ENCODE assay signal across 8 cellular contexts in genomic region chr5:36090033-36090432, GRCh38. TPM values are rescaled to one million over a fixed set of nuclear protein-coding genes. Genes with fewer than 3 reads are reported as not detected.
A peak's percentile ranks its signal among the peaks of the same experiment; 100 is the strongest.
DNase-seq lines count a peak whose midpoint lies in the region; ATAC-seq, FAIRE-seq and TF ChIP-seq lines count a peak whose summit lies in the region.

No MANE protein-coding gene starts in this region.

- H3K4me3 ChIP-seq in A549 = no peak overlapping the region
- no peak overlapping the region for H3K4me3 ChIP-seq in GM12875 (ENCODE audit: low read depth, low read length)
- no peak overlapping the region for H3K4me3 ChIP-seq in tibial artery

- H3K9me3 Mint-ChIP-seq in CD4-positive, alpha-beta T cell = peaks cover 8% of the 10 kb centered on the region

- TF ChIP-seq CTCF in A549 (IDR thresholded peaks at IDR 0.05) (no peak), GM12875 (IDR thresholded peaks at IDR 0.05; ENCODE audit: borderline replicate concordance, insufficient read depth, low read depth, low read length) (peak; percentile 56; the same call in 1 of the 2 replicates), tibial artery (IDR thresholded peaks at IDR 0.05) (no peak)
- TF ChIP-seq CTCF in CD4-positive, alpha-beta T cell (IDR thresholded peaks at IDR 0.05) = no peak

- H3K4me2 ChIP-seq in A549 = no peak overlapping the region

- H3K36me3 Mint-ChIP-seq in CD4-positive, alpha-beta T cell (ENCODE audit: low read depth) = no peaks in the 10 kb centered on the region

- peaks cover 5% of the 10 kb centered on the region for H3K27me3 ChIP-seq in CD4-positive, alpha-beta T cell (ENCODE audit: control insufficient read depth, insufficient read depth, low read length)
- no peaks in the 10 kb centered on the region for H3K27me3 ChIP-seq in tibial artery

- DNase-seq in A549 (ENCODE audit: low read depth in 1 of 2, low spot score in 1 of 2) (peak in 1 of 2 experiments; percentile 37), NCI-H69 (lab: John Stamatoyannopoulos, UW) (peak; percentile 64), erythroblast (lab: John Stamatoyannopoulos, UW) (peak; percentile 51 to 69), tibial artery (no peak)
- no peak for DNase-seq in activated effector memory CD4-positive, alpha-beta T cell treated with Interleukin-2 at 50 U/mL for 16 hours
- DNase-seq in CD4-positive, alpha-beta T cell = no peak

- H3K9me3 ChIP-seq in A549 = no peaks in the 10 kb centered on the region
- peaks cover 5% of the 10 kb centered on the region for H3K9me3 ChIP-seq in CD4-positive, alpha-beta T cell (ENCODE audit: control insufficient read depth, low read length)
- peaks cover 0 to 4% (median 3%) of the 10 kb centered on the region in 3 donors for H3K9me3 ChIP-seq in tibial artery

- no peak overlapping the region for H3K4me3 Mint-ChIP-seq in CD4-positive, alpha-beta T cell

- H3K27ac Mint-ChIP-seq in CD4-positive, alpha-beta T cell = no peak overlapping the region

- H3K4me1 Mint-ChIP-seq in CD4-positive, alpha-beta T cell (ENCODE audit: low read depth) = no peaks in the 10 kb centered on the region

- 0% methylated on average over 1 of the region's 1 CpG for WGBS in A549 (ENCODE audit: missing lambda C conversion rate)

- no peak for TF ChIP-seq EP300 in A549 (IDR thresholded peaks at IDR 0.05)

- H3K27me3 Mint-ChIP-seq in CD4-positive, alpha-beta T cell = peaks cover 18% of the 10 kb centered on the region

- intact Hi-C loops in CD4-positive, alpha-beta T cell (cut with DNase I, micrococcal nuclease) = no loop called here
- intact Hi-C loops in tibial artery (cut with DNase I; ENCODE audit: low total_unique reads) = no loop called here

- TF ChIP-seq POLR2A in A549 (IDR thresholded peaks at IDR 0.05; ENCODE audit: low read length) (no peak), erythroblast (IDR thresholded peaks at IDR 0.05; ENCODE audit: low read length) (no peak)

- no peak for FAIRE-seq in A549 (lab: Jason Lieb, UNC)

- peak; percentile 66 to 77; a peak in 5 of 6 replicates for ATAC-seq in A549
- peak; percentile 85 for ATAC-seq in HG02938 (IDR thresholded peaks at IDR 0.05; ENCODE audit: unreplicated experiment)
- ATAC-seq in CD4-positive, alpha-beta T cell (ENCODE audit: poor library complexity) = no peak

- no peak for TF ChIP-seq RAD21 in A549 (conservative IDR thresholded peaks at IDR 0.05 in 1 of 2, IDR thresholded peaks at IDR 0.05 in 1 of 2)

- H3K4me1 ChIP-seq in A549 = no peaks in the 10 kb centered on the region
- H3K4me1 ChIP-seq in tibial artery = no peaks in the 10 kb centered on the region

- no peak overlapping the region for H3K27ac ChIP-seq in A549
- H3K27ac ChIP-seq in CD4-positive, alpha-beta T cell (ENCODE audit: low read depth, low read length) = no peak overlapping the region
- no peak overlapping the region for H3K27ac ChIP-seq in tibial artery

- CTCF ChIA-PET in A549 (lab: Yijun Ruan, JAX) = interaction anchor here (3.9 kb wide), 1 partner anchor 11 kb away, joined by 18 read pairs; no protein-coding TSS in a partner anchor
- CTCF ChIA-PET in CD4-positive, alpha-beta T cell (lab: Charles Lee) = no interaction called here

- POLR2A ChIA-PET in A549 (lab: Yijun Ruan, JAX) = no interaction called here
- POLR2A ChIA-PET in CD4-positive, alpha-beta T cell (lab: Charles Lee) = no interaction called here

- no peaks in the 10 kb centered on the region for H3K36me3 ChIP-seq in tibial artery

TF ChIP-seq in A549, 52 proteins besides CTCF, POLR2A, EP300 and RAD21:
- TF ChIP-seq POLR2AphosphoS2 (conservative IDR thresholded peaks at IDR 0.05; ENCODE audit: low read length) = no peak
- TF ChIP-seq ZSCAN20 (CRISPR knock-in tag; IDR thresholded peaks at IDR 0.05) = no peak
- TF ChIP-seq MYC (IDR thresholded peaks at IDR 0.05; ENCODE audit: borderline replicate concordance, low read length) = no peak
- TF ChIP-seq RARB (CRISPR knock-in tag; IDR thresholded peaks at IDR 0.05) = no peak
- TF ChIP-seq, protein P1, sequence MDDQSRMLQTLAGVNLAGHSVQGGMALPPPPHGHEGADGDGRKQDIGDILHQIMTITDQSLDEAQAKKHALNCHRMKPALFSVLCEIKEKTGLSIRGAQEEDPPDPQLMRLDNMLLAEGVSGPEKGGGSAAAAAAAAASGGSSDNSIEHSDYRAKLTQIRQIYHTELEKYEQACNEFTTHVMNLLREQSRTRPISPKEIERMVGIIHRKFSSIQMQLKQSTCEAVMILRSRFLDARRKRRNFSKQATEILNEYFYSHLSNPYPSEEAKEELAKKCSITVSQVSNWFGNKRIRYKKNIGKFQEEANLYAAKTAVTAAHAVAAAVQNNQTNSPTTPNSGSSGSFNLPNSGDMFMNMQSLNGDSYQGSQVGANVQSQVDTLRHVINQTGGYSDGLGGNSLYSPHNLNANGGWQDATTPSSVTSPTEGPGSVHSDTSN (IDR thresholded peaks at IDR 0.05) = no peak
- TF ChIP-seq HEYL (CRISPR knock-in tag; IDR thresholded peaks at IDR 0.05) = no peak

RNA-seq across cellular contexts. Expression of gene UGT3A2, which starts 23.4 kb away (rescaled TPM):
- polyA plus RNA-seq in A549 (2011; rRNA removed) (not detected in 2 replicates), A549 (2017; fragmentation: RNase III; extraction: RNeasy Plus Mini Kit Qiagen cat#74134 plus additional on column Dnase treatment) (not detected in 3 replicates)
- not detected in 2 replicates for polyA plus RNA-seq in A549 (2012; cell fraction: cytosol; rRNA removed)
- not detected in 2 replicates for polyA plus RNA-seq in A549 (2012; cell fraction: nucleus; rRNA removed)
- polyA minus RNA-seq in A549 (2011; rRNA and poly(A)+ RNA removed) = not detected in 2 replicates
- total RNA-seq in CD4-positive, alpha-beta T cell = not detected

Comparison
In these comparisons a context has a peak if more than half of its experiments do, and no peak if none do; other contexts are left out.
1. DNase-seq: peak in NCI-H69 (single experiment) and erythroblast (2 of 2); none in activated effector memory CD4-positive, alpha-beta T cell treated with Interleukin-2 at 50 U/mL for 16 hours (single experiment), CD4-positive, alpha-beta T cell (0 of 10) and tibial artery (0 of 2).